In genomic region chr21:43719748-43720538, GRCh38 we compare ENCODE assay signal across 8 cellular contexts. TPM values are rescaled to one million over a fixed set of nuclear protein-coding genes. Genes with fewer than 3 reads are reported as not detected.
DNase-seq lines count a peak whose midpoint lies in the region; ATAC-seq and TF ChIP-seq lines count a peak whose summit lies in the region.

No MANE protein-coding gene starts in this region.

- H3K4me1 ChIP-seq in HUES48 (ENCODE audit: control insufficient read depth, insufficient read depth, low read length): peaks cover 8% of the 10 kb centered on the region

- intact Hi-C loops in left colon (cut with DNase I, micrococcal nuclease): loop anchor here in 1 of 2 donors (10.0 kb wide), 1 partner anchor 65 kb away; the partner anchor contains the start of gene RRP1

- in situ Hi-C loops in astrocyte of the spinal cord (cut with HindIII; ENCODE audit: low sequenced_read_pairs): no loop called here

- peak overlapping the region; percentile 88 for H3K9ac ChIP-seq in HUES48 (ENCODE audit: low read depth, low read length)

- peak; percentile 1 for ATAC-seq in GM18867 (IDR thresholded peaks at IDR 0.05; ENCODE audit: unreplicated experiment)
- peak; percentile 30 for ATAC-seq in left colon
- ATAC-seq in GM18873 (IDR thresholded peaks at IDR 0.05; ENCODE audit: low FRiP score, unreplicated experiment): no peak

- H3K4me3 ChIP-seq in HUES48 (ENCODE audit: low read depth, low read length) (peak overlapping the region; percentile 94), astrocyte of the spinal cord (ENCODE audit: low read depth, low read length) (peak overlapping the region; percentile 52)

- H3K27me3 ChIP-seq in HUES48 (ENCODE audit: control insufficient read depth, insufficient read depth, low read length): peaks cover 11% of the 10 kb centered on the region

- no peak for DNase-seq in astrocyte of the spinal cord (ENCODE audit: low read depth, low spot score)
- peak in 1 of 2 donors; percentile 57 for DNase-seq in left colon
- no peak for DNase-seq in T-helper 9 cell
- no peak for DNase-seq in DMS114 treated with DMSO at 0.1 percent for 48 hours (lab: John Stamatoyannopoulos, UW; ENCODE audit: unreplicated experiment)

- no peaks in the 10 kb centered on the region for H3K9me3 ChIP-seq in HUES48 (ENCODE audit: control insufficient read depth, insufficient read depth, low read length)

- no peak overlapping the region for H3K27ac ChIP-seq in HUES48 (ENCODE audit: low read depth, low read length)
- peak overlapping the region; percentile 83 for H3K27ac ChIP-seq in temporal lobe (ENCODE audit: low read depth, low read length)

- peaks cover 9% of the 10 kb centered on the region for H3K36me3 ChIP-seq in HUES48 (ENCODE audit: control insufficient read depth, insufficient read depth, low read length)

- TF ChIP-seq CTCF in astrocyte of the spinal cord (IDR thresholded peaks at IDR 0.05; ENCODE audit: low read depth, low read length): no peak

RNA-seq across cellular contexts. Expression of gene PDXK, which starts 1.0 kb away (rescaled TPM):
- total RNA-seq in left colon: 100 to 1,000 TPM; 144 to 188 TPM
- 38.6 TPM for total RNA-seq in temporal lobe

RNA-seq across cellular contexts. Expression of gene CSTB, which starts 56.2 kb away (rescaled TPM):
- total RNA-seq in left colon: 10 to 100 TPM; 69.1 to 74.4 TPM
- total RNA-seq in temporal lobe: 5.7 TPM

Comparison
In these comparisons a context has a peak if more than half of its experiments do, and no peak if none do; other contexts are left out.
1. RNA of gene CSTB, which starts 56.2 kb away (total RNA-seq): 69.1 to 74.4 TPM in left colon; 5.7 TPM in temporal lobe (single experiment); every median in the first group is over 10 times any median in the second.